Comparison of ENCODE assay signal across 1 cellular context in the genomic region with DNA sequence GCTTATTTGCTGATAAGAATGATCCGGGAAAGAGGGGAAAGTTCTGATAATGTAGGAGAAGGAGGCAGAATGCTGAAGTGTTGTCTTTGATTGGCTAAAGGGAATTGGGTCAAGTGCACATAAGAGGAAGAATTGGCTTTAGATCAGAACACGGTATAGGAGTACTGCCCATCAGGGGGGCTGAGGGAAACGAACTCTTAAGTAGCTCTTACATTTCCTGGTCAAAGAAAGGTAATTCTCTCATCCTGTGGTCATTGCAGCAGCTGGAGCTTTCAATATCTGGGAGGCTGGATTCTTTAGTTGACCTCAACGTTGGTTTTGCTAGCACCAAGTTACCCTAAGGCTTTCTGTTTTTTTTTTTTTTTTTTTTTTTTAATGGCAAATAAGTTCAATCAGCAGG.
TF ChIP-seq lines count a peak whose summit lies in the region.

No MANE protein-coding gene starts in this region.

TF ChIP-seq in WTC11, 78 proteins besides CTCF, POLR2A, EP300 and RAD21 (continued from another document):
- TF ChIP-seq, protein P1, sequence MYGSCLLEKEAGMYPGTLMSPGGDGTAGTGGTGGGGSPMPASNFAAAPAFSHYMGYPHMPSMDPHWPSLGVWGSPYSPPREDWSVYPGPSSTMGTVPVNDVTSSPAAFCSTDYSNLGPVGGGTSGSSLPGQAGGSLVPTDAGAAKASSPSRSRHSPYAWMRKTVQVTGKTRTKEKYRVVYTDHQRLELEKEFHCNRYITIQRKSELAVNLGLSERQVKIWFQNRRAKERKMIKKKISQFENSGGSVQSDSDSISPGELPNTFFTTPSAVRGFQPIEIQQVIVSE (CRISPR knock-in tag; IDR thresholded peaks at IDR 0.05; ENCODE audit: borderline replicate concordance), result no peak
- TF ChIP-seq ESRRA (CRISPR knock-in tag; IDR thresholded peaks at IDR 0.05; ENCODE audit: borderline replicate concordance) (no peak), FOXJ3 (CRISPR knock-in tag; IDR thresholded peaks at IDR 0.05; ENCODE audit: borderline replicate concordance) (no peak), ZNF232 (CRISPR knock-in tag; IDR thresholded peaks at IDR 0.05) (no peak), CREB1 (CRISPR knock-in tag; IDR thresholded peaks at IDR 0.05) (no peak)
- TF ChIP-seq, protein P2, sequence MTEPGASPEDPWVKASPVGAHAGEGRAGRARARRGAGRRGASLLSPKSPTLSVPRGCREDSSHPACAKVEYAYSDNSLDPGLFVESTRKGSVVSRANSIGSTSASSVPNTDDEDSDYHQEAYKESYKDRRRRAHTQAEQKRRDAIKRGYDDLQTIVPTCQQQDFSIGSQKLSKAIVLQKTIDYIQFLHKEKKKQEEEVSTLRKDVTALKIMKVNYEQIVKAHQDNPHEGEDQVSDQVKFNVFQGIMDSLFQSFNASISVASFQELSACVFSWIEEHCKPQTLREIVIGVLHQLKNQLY (CRISPR knock-in tag; IDR thresholded peaks at IDR 0.05), result no peak
- TF ChIP-seq, protein P3, sequence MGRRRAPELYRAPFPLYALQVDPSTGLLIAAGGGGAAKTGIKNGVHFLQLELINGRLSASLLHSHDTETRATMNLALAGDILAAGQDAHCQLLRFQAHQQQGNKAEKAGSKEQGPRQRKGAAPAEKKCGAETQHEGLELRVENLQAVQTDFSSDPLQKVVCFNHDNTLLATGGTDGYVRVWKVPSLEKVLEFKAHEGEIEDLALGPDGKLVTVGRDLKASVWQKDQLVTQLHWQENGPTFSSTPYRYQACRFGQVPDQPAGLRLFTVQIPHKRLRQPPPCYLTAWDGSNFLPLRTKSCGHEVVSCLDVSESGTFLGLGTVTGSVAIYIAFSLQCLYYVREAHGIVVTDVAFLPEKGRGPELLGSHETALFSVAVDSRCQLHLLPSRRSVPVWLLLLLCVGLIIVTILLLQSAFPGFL (CRISPR knock-in tag; IDR thresholded peaks at IDR 0.05; ENCODE audit: borderline replicate concordance), result no peak
